ENCODE assay signal across 18 cellular contexts in the genomic region with DNA sequence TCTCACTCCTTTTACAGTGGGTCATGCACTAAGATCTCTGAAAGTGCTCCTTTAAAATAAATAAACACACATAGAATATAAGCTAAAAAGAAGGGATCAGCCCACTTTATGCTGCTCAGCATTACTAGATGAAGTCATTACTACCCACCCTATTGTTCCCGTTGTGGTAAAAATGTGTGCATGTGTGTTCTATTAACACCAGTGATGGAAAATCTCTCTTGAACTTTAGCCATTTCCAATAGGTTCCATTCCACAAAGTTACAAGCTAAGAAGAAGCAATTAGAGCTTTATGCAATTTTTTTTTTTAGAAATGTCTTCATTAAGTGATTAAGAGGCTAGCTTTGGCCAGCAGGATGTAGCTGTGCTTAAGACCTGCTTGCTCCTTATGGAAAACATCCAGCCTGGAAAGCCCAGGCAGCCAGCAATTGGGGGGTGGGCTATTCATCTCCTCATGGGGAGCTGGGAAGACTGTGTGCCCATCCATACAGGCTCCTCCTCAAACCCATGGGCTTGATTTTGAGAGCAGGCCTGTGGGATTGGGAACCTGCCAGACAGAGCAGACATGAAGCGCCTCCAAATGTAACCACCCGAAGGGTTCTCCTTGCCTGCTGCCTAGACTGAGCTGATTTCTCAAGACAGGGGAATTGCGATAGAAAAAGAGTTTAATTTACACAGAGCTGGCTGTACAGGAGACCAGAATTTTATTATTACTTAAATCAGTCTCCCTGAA.
DNase-seq lines count a peak whose midpoint lies in the region; ATAC-seq and TF ChIP-seq lines count a peak whose summit lies in the region.
"Had no signal": no experiment of that assay in that cellular context is flagged by ENCODE, and none has a peak within 500 bp of the region (broad histone marks: within the 10 kb centered on the region; RNA-seq: fewer than 3 reads in every experiment).

No MANE protein-coding gene starts in this region.

- no peak for TF ChIP-seq EP300 in SK-N-SH (IDR thresholded peaks at IDR 0.05; ENCODE audit: borderline replicate concordance in 1 of 2, low read depth in 1 of 2, low read length in 1 of 2)

- peaks cover 78% of the 10 kb centered on the region for H3K4me1 ChIP-seq in GM23248 (ENCODE audit: insufficient read depth)
- H3K4me1 ChIP-seq in SK-N-SH (ENCODE audit: control insufficient read depth in 1 of 2, insufficient read depth in 2 of 2, low read depth in 1 of 2, low read length in 1 of 2) = peaks cover 27 to 47% of the 10 kb centered on the region in 2 experiments
- H3K4me1 ChIP-seq: parathyroid adenoma had no signal

- no peak for TF ChIP-seq RAD21 in SK-N-SH (IDR thresholded peaks at IDR 0.05; ENCODE audit: low read length)

- H3K9me3 ChIP-seq in GM23248 (ENCODE audit: low read depth) (no peaks in the 10 kb centered on the region), SK-N-SH (no peaks in the 10 kb centered on the region)

- H3K79me2 ChIP-seq in GM23248 (ENCODE audit: insufficient read depth) = no peaks in the 10 kb centered on the region
- H3K79me2 ChIP-seq in SK-N-SH (ENCODE audit: insufficient read depth) = peaks cover 43% of the 10 kb centered on the region
- H3K79me2 ChIP-seq: parathyroid adenoma had no signal

- no peaks in the 10 kb centered on the region for H3K36me3 Mint-ChIP-seq in stimulated activated effector memory CD8-positive, alpha-beta T cell treated with anti-CD3 and anti-CD28 coated beads, Interleukin-12 subunit alpha, Interleukin-12 subunit beta, amount 100 ng/mL, for 72 hours
- H3K36me3 Mint-ChIP-seq: stimulated activated naive B cell treated with anti-CD40 and anti-IgM and Interleukin-4, amounts not matched to agents 10 μg/mL and 1 μg/mL and 100 μg/mL, for 72 hours had no signal

- CTCF ChIA-PET in SK-N-SH (lab: Yijun Ruan, JAX) = interaction anchor here (0.7 to 19.2 kb wide), 13 partner anchors 11 to 606 kb away, joined by 3 to 488 read pairs (median 6); no protein-coding TSS in a partner anchor

- no peaks in the 10 kb centered on the region for H3K36me3 ChIP-seq in GM23248 (ENCODE audit: low read depth)
- H3K36me3 ChIP-seq in SK-N-SH (replicated peaks in 1 of 2; ENCODE audit: control insufficient read depth in 1 of 2, insufficient read depth in 2 of 2, low read length in 1 of 2) = no peaks in the 10 kb centered on the region

- no peak overlapping the region for H3K27ac Mint-ChIP-seq in stimulated activated effector memory CD8-positive, alpha-beta T cell treated with anti-CD3 and anti-CD28 coated beads, Interleukin-12 subunit alpha, Interleukin-12 subunit beta, amount 100 ng/mL, for 72 hours
- H3K27ac Mint-ChIP-seq: stimulated activated naive B cell treated with anti-CD40 and anti-IgM and Interleukin-4, amounts not matched to agents 10 μg/mL and 1 μg/mL and 100 μg/mL, for 72 hours had no signal

- no peaks in the 10 kb centered on the region for H3K9me3 Mint-ChIP-seq in stimulated activated effector memory CD8-positive, alpha-beta T cell treated with anti-CD3 and anti-CD28 coated beads, Interleukin-12 subunit alpha, Interleukin-12 subunit beta, amount 100 ng/mL, for 72 hours
- H3K9me3 Mint-ChIP-seq: stimulated activated naive B cell treated with anti-CD40 and anti-IgM and Interleukin-4, amounts not matched to agents 10 μg/mL and 1 μg/mL and 100 μg/mL, for 72 hours had no signal

- H4K20me1 ChIP-seq in GM23248 (ENCODE audit: insufficient read depth) = no peaks in the 10 kb centered on the region
- H4K20me1 ChIP-seq in SK-N-SH (ENCODE audit: insufficient read depth) = no peaks in the 10 kb centered on the region

- H3K4me2 ChIP-seq in GM23248 (ENCODE audit: unreplicated experiment) (peak overlapping the region; percentile 85), SK-N-SH (peak overlapping the region; percentile 96)

- H3K4me3 ChIP-seq in GM23248 = peak overlapping the region; percentile 57
- H3K4me3 ChIP-seq in SK-N-SH (ENCODE audit: low read depth in 2 of 2, low read length in 1 of 2) = 0 out of 4 replicates have a peak overlapping the region, but pooled peaks of 1 of the 2 experiments have one; percentile 63
- H3K4me3 ChIP-seq in fibroblast of mammary gland (ENCODE audit: control insufficient read depth, low read depth, low read length) = peak overlapping the region; percentile 12
- H3K4me3 ChIP-seq: GM12878 had no signal

- no peak for TF ChIP-seq CTCF in SK-N-SH (IDR thresholded peaks at IDR 0.05)
- TF ChIP-seq CTCF in fibroblast of mammary gland (conservative IDR thresholded peaks at IDR 0.05; ENCODE audit: control insufficient read depth, insufficient read depth, low read depth, low read length) = no peak
- no peak for TF ChIP-seq CTCF in GM13977 (IDR thresholded peaks at IDR 0.05; ENCODE audit: extremely low read depth, insufficient read depth, missing control alignments)

- 30 to 35% methylated on average over 4 of the region's 4 CpGs for WGBS in GM23248 (ENCODE audit: low coverage in 1 of 2, low lambda C conversion rate in 2 of 2, missing lambda C conversion rate in 2 of 2), 2 experiments
- WGBS in SK-N-SH (ENCODE audit: low lambda C conversion rate) = 39% methylated on average over 4 of the region's 4 CpGs

- POLR2A ChIA-PET in SK-N-SH (lab: Yijun Ruan, JAX) = no interaction called here

- peaks cover 57% of the 10 kb centered on the region for H3F3A ChIP-seq in GM23248 (ENCODE audit: insufficient read depth)
- H3F3A ChIP-seq in SK-N-SH (replicated peaks; ENCODE audit: insufficient read depth) = peaks cover 71% of the 10 kb centered on the region

- no peak for ATAC-seq in stimulated activated effector memory CD8-positive, alpha-beta T cell treated with anti-CD3 and anti-CD28 coated beads, Interleukin-12 subunit alpha, Interleukin-12 subunit beta, amount 100 ng/mL, for 72 hours
- ATAC-seq in GM21447 (IDR thresholded peaks at IDR 0.05; ENCODE audit: unreplicated experiment) = no peak
- ATAC-seq: GM12878; stimulated activated naive B cell treated with anti-CD40 and anti-IgM and Interleukin-4, amounts not matched to agents 10 μg/mL and 1 μg/mL and 100 μg/mL, for 72 hours had no signal

- H3K4me1 Mint-ChIP-seq in stimulated activated effector memory CD8-positive, alpha-beta T cell treated with anti-CD3 and anti-CD28 coated beads, Interleukin-12 subunit alpha, Interleukin-12 subunit beta, amount 100 ng/mL, for 72 hours = peaks cover 16% of the 10 kb centered on the region
- H3K4me1 Mint-ChIP-seq: stimulated activated naive B cell treated with anti-CD40 and anti-IgM and Interleukin-4, amounts not matched to agents 10 μg/mL and 1 μg/mL and 100 μg/mL, for 72 hours had no signal

- H3K27me3 ChIP-seq in GM23248 (replicated peaks; ENCODE audit: insufficient read depth) (no peaks in the 10 kb centered on the region), SK-N-SH (ENCODE audit: insufficient read depth) (no peaks in the 10 kb centered on the region)

- H3K9me2 ChIP-seq in GM23248 (ENCODE audit: insufficient read depth) (no peaks in the 10 kb centered on the region), SK-N-SH (no peaks in the 10 kb centered on the region)

- DNase-seq in GM23248 (peak; percentile 64), SK-N-SH (peak; percentile 1), fibroblast of mammary gland (ENCODE audit: low read depth) (peak; percentile 82), HUDEP-2 (lab: John Stamatoyannopoulos, UW; ENCODE audit: unreplicated experiment in 76 of 76) (no peak), GM13977 (ENCODE audit: low spot score) (no peak)
- peak; percentile 0 to 22 for DNase-seq in stimulated activated effector memory CD8-positive, alpha-beta T cell treated with anti-CD3 and anti-CD28 coated beads, Interleukin-12 subunit alpha, Interleukin-12 subunit beta, amount 100 ng/mL, for 72 hours (ENCODE audit: low spot score in 2 of 2)
- DNase-seq: activated CD4-positive, alpha-beta T cell treated with anti-CD3 and anti-CD28 coated beads for 1 hour; activated naive CD4-positive, alpha-beta T cell treated with Interleukin-2 at 50 U/mL for 16 hours; DMS 273 treated with DMSO at 0.1 percent for 48 hours; hypothalamus; KG1; mesendoderm; NCI-H2081 treated with DMSO at 0.1 percent for 48 hours; stimulated activated CD4-positive, alpha-beta T cell treated with anti-CD3 and anti-CD28 coated beads, Interleukin-1b, Interleukin-23, amount 100 ng/mL, for 48 hours; stimulated activated naive B cell treated with anti-CD40 and anti-IgM and Interleukin-4, amounts not matched to agents 10 μg/mL and 1 μg/mL and 100 μg/mL, for 72 hours had no signal

- H3K4me3 Mint-ChIP-seq in stimulated activated effector memory CD8-positive, alpha-beta T cell treated with anti-CD3 and anti-CD28 coated beads, Interleukin-12 subunit alpha, Interleukin-12 subunit beta, amount 100 ng/mL, for 72 hours = no peak overlapping the region
- H3K4me3 Mint-ChIP-seq: stimulated activated naive B cell treated with anti-CD40 and anti-IgM and Interleukin-4, amounts not matched to agents 10 μg/mL and 1 μg/mL and 100 μg/mL, for 72 hours had no signal

- in situ Hi-C loops in GM23248 (cut with MboI) (no loop called here), GM13977 (cut with MboI; ENCODE audit: low pct_unique_long_range_greater_than_20kb, low sequenced_read_pairs, unreplicated experiment) (loop anchor here (5.0 to 10.0 kb wide), 2 partner anchors 237 to 490 kb away; no protein-coding TSS in a partner anchor)

- peak overlapping the region; percentile 92 for H3K9ac ChIP-seq in GM23248
- H3K9ac ChIP-seq in SK-N-SH = peak overlapping the region; percentile 99
- H3K9ac ChIP-seq: parathyroid adenoma had no signal

- H3K27ac ChIP-seq in GM23248 (peak overlapping the region; percentile 100), SK-N-SH (ENCODE audit: low read depth in 2 of 2, low read length in 1 of 2) (peak overlapping the region; percentile 47 to 100; a peak in 3 of 4 replicates)
- H3K27ac ChIP-seq: parathyroid adenoma had no signal

- H2AFZ ChIP-seq in GM23248 (peak overlapping the region; percentile 57), SK-N-SH (ENCODE audit: low read depth) (no peak overlapping the region; the same call in 1 of the 2 replicates)
- H2AFZ ChIP-seq: parathyroid adenoma had no signal

TF ChIP-seq in SK-N-SH, 30 proteins besides CTCF, POLR2A, EP300 and RAD21 (continues in another document):
- TF ChIP-seq TCF12 (IDR thresholded peaks at IDR 0.05) (no peak), MEF2A (IDR thresholded peaks at IDR 0.05; ENCODE audit: borderline replicate concordance, low read depth) (no peak), MXI1 (IDR thresholded peaks at IDR 0.05; ENCODE audit: low read depth, low read length) (no peak)
- TF ChIP-seq, protein P1, sequence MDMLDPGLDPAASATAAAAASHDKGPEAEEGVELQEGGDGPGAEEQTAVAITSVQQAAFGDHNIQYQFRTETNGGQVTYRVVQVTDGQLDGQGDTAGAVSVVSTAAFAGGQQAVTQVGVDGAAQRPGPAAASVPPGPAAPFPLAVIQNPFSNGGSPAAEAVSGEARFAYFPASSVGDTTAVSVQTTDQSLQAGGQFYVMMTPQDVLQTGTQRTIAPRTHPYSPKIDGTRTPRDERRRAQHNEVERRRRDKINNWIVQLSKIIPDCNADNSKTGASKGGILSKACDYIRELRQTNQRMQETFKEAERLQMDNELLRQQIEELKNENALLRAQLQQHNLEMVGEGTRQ (IDR thresholded peaks at IDR 0.05; ENCODE audit: borderline replicate concordance, low read depth, low read length) = no peak

Comparison
In these comparisons a context has a peak if more than half of its experiments do, and no peak if none do; other contexts are left out.
1. DNase-seq: peak in GM23248 (single experiment), SK-N-SH (single experiment), fibroblast of mammary gland (single experiment) and stimulated activated effector memory CD8-positive, alpha-beta T cell treated with anti-CD3 and anti-CD28 coated beads, Interleukin-12 subunit alpha, Interleukin-12 subunit beta, amount 100 ng/mL, for 72 hours (2 of 2); none in HUDEP-2 (0 of 76) and GM13977 (single experiment).